8 cellular contexts compared by ENCODE assay signal in the genomic region with DNA sequence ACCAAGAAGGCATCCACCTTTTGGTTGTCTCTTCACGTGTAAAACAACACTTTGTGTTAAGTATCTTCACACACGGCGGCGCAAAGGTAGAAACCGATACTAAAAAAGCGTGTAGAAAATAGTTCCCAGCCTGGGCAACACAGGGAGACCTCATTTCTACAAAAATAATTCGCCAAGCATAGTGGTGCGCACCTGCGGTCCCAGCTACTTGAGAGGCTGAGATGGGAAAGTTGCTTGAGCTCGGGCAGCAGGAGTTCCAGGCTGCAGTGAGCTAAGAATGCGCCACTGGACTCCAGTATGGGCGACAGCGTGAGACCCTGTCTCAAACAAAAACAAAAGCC. TPM values are rescaled to one million over a fixed set of nuclear protein-coding genes. Genes with fewer than 3 reads are reported as not detected.
DNase-seq lines count a peak whose midpoint lies in the region; ATAC-seq, FAIRE-seq and TF ChIP-seq lines count a peak whose summit lies in the region.

No MANE protein-coding gene starts in this region.

- H3K27me3 ChIP-seq in heart left ventricle (no peaks in the 10 kb centered on the region), small intestine (ENCODE audit: control insufficient read depth in 2 of 2, insufficient read depth in 2 of 2, low read length in 2 of 2) (no peaks in the 10 kb centered on the region)

- peaks cover 0 to 31% (median 19%) of the 10 kb centered on the region in 12 donors for H3K4me1 ChIP-seq in heart left ventricle
- H3K4me1 ChIP-seq in small intestine (ENCODE audit: control insufficient read depth in 2 of 2, insufficient read depth in 1 of 2, low read depth in 1 of 2, low read length in 1 of 2): peaks cover 0 to 2% of the 10 kb centered on the region in 2 donors

- ATAC-seq in GM18519 (IDR thresholded peaks at IDR 0.05; ENCODE audit: low FRiP score, unreplicated experiment) (peak; percentile 1), HG02763 (IDR thresholded peaks at IDR 0.05; ENCODE audit: unreplicated experiment) (peak; percentile 16), SK-N-SH treated with all-trans-retinoic acid at 6 μM for 48 hours (peak; percentile 50), heart left ventricle (peak in 2 of 4 donors; percentile 39 to 40)

- peak overlapping the region; percentile 92 to 99 (median 96) for H3K27ac ChIP-seq in heart left ventricle
- H3K27ac ChIP-seq in small intestine (ENCODE audit: low read depth in 1 of 2, low read length in 1 of 2): peak overlapping the region; percentile 92 to 97

- in situ Hi-C loops in GM13977 (cut with MboI; ENCODE audit: low pct_unique_long_range_greater_than_20kb, low sequenced_read_pairs, unreplicated experiment): loop anchor here (10.0 kb wide), 1 partner anchor 250 kb away; the partner anchor contains the start of gene TPP2

- FAIRE-seq in small intestine (lab: Jason Lieb, UNC): no peak

- H3K36me3 ChIP-seq in heart left ventricle (peaks cover 0 to 37% (median 6%) of the 10 kb centered on the region in 9 donors), small intestine (ENCODE audit: control insufficient read depth in 2 of 2, insufficient read depth in 2 of 2, low read length in 2 of 2) (no peaks in the 10 kb centered on the region)

- no peaks in the 10 kb centered on the region for H3K9me3 ChIP-seq in heart left ventricle
- H3K9me3 ChIP-seq in small intestine (ENCODE audit: control insufficient read depth, low read depth): no peaks in the 10 kb centered on the region

- DNase-seq in heart left ventricle (no peak), small intestine (no peak), GM13977 (ENCODE audit: low spot score) (no peak), NCI-H446 treated with DMSO at 0.1 percent for 48 hours (lab: John Stamatoyannopoulos, UW) (no peak), NCI-H1436 (lab: John Stamatoyannopoulos, UW) (no peak)

- TF ChIP-seq CTCF in heart left ventricle (IDR thresholded peaks at IDR 0.05): no peak
- TF ChIP-seq CTCF in GM13977 (IDR thresholded peaks at IDR 0.05; ENCODE audit: extremely low read depth, insufficient read depth, missing control alignments): no peak

- intact Hi-C loops in heart left ventricle (cut with DNase I): loop anchor here in 8 of 10 donors (1.0 to 10.0 kb wide), 8 partner anchors 43 to 263 kb away; partner anchors contain the start of genes TPP2 (in 4 of the 8) and BIVM (in 2 of the 8)

- H3K4me3 ChIP-seq in heart left ventricle (peak overlapping the region; percentile 67 to 96 (median 92)), small intestine (ENCODE audit: low read depth in 1 of 2, low read length in 2 of 2) (peak overlapping the region; percentile 62 to 79)

- no peak for TF ChIP-seq POLR2A in heart left ventricle (IDR thresholded peaks at IDR 0.05)

- WGBS in heart left ventricle, 4 donors: 0 to 3% (median 1%) methylated on average over 12 to 13 of the region's 13 CpGs
- WGBS in small intestine, 3 donors: 1 to 2% (median 1%) methylated on average over 13 of the region's 13 CpGs

TF ChIP-seq in SK-N-SH treated with all-trans-retinoic acid at 6 μM for 48 hours, 23 proteins besides CTCF, POLR2A, EP300 and RAD21:
- no peak for TF ChIP-seq CREB5 (CRISPR knock-in tag; IDR thresholded peaks at IDR 0.05; ENCODE audit: low read depth)

RNA-seq across cellular contexts. Expression of gene ERCC5, which starts 0.6 kb away (rescaled TPM):
- total RNA-seq in heart left ventricle: 10 to 100 TPM; 27.4 to 61.7 (median 31.4) TPM
- polyA plus RNA-seq in heart left ventricle: 10 to 100 TPM; 22.4 to 34.0 TPM
- polyA plus RNA-seq in small intestine: 100 to 1,000 TPM in 1 of 3 donors, 10 to 100 TPM in 2; 40.7 to 112 (median 54.9) TPM

RNA-seq across cellular contexts. Expression of gene BIVM, which starts 46.3 kb away (rescaled TPM):
- 10 to 100 TPM; 20.3 to 35.7 (median 24.7) TPM for total RNA-seq in heart left ventricle
- polyA plus RNA-seq in heart left ventricle (10 to 100 TPM; 10.3 to 19.0 TPM), small intestine (10 to 100 TPM in 1 of 3 donors, 1 to 10 TPM in 2; 7.3 to 13.2 (median 10.0) TPM)

RNA-seq across cellular contexts. Expression of gene POGLUT2, which starts 46.5 kb away (rescaled TPM):
- 1 to 10 TPM; 2.1 to 4.7 (median 2.6) TPM for total RNA-seq in heart left ventricle
- polyA plus RNA-seq in heart left ventricle (1 to 10 TPM; 1.4 to 6.7 TPM), small intestine (1 to 10 TPM in 1 of 3 donors, under 1 TPM in 1, not detected in 1; 0.54 to 3.6 TPM)
